In the genomic region with DNA sequence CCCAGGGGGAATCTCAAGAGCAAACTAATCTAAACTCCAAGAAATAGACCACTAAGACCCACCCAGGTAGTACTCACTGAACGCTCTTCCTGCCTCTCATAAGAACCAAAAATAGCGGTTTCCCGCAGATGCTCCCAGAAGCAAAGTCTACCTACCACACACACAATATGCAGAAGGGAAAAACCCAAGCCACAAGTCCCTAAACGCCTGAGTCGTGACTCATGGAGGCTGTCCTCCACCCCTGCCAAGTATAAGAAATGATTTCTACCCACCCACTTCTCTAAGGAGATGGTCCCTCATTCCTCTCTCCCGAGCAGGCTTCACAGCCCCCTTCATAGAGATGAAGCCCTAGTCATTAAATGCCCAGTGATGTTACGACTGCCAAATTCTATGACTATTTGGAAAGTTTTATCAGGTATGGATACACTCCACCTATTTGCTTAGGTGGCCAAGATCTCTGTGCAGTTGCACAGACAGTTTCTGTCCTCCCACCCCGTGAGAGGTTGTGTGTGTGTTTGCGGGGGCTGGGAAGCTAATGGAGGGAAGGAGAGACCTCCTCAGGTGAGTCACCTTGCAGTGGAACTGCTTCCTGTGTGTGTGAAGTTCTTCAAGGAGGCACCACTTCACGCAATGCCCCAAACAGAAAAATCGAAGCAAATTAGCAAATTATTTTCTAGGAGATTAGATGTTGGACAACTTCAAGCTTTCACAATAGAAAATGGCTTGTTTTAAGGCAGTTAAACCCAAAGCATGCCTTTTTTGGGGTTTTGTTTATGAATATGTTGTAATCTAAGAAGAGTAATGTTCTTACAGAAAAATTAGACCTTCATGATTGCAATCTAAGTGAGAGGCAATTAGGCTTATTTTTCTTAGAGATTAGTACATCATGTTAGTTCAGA, we compare ENCODE assay signal across 8 cellular contexts.
DNase-seq lines count a peak whose midpoint lies in the region; ATAC-seq and TF ChIP-seq lines count a peak whose summit lies in the region.

No MANE protein-coding gene starts in this region.

- ATAC-seq in GM18502 (IDR thresholded peaks at IDR 0.05; ENCODE audit: poor library complexity, unreplicated experiment) = peak; percentile 69
- peak; percentile 96 to 97 for ATAC-seq in activated naive CD4-positive, alpha-beta T cell treated with anti-CD3 and anti-CD28 coated beads, Interleukin-2, amount 50 U/mL, for 72 hours

- H3K36me3 Mint-ChIP-seq in activated naive CD4-positive, alpha-beta T cell treated with anti-CD3 and anti-CD28 coated beads, Interleukin-2, amount 50 U/mL, for 72 hours = no peaks in the 10 kb centered on the region

- H3K9me3 Mint-ChIP-seq in activated naive CD4-positive, alpha-beta T cell treated with anti-CD3 and anti-CD28 coated beads, Interleukin-2, amount 50 U/mL, for 72 hours = no peaks in the 10 kb centered on the region

- peak in 1 of 3 donors; percentile 70 for DNase-seq in Peyer's patch
- DNase-seq in activated naive CD4-positive, alpha-beta T cell treated with anti-CD3 and anti-CD28 coated beads, Interleukin-2, amount 50 U/mL, for 72 hours (ENCODE audit: low spot score in 2 of 2) = peak; percentile 62 to 76
- peak; percentile 74 for DNase-seq in right atrium auricular region (ENCODE audit: low spot score)
- DNase-seq in stimulated activated CD4-positive, alpha-beta T cell treated with anti-CD3 and anti-CD28 coated beads, Interleukin-12 subunit alpha, Interleukin-12 subunit beta, amount 100 ng/mL, for 4 hours = peak; percentile 52
- no peak for DNase-seq in NCI-H446 treated with DMSO at 0.1 percent for 48 hours (lab: John Stamatoyannopoulos, UW)
- no peak for DNase-seq in GM10266 (ENCODE audit: extremely low spot score)
- no peak for DNase-seq in DMS79 treated with DMSO at 0.1 percent for 48 hours (lab: John Stamatoyannopoulos, UW)

- TF ChIP-seq POLR2A in Peyer's patch (IDR thresholded peaks at IDR 0.05) = no peak

- peak overlapping the region; percentile 60 to 79 (median 75) for H3K27ac ChIP-seq in Peyer's patch
- peak overlapping the region; percentile 80 to 93 for H3K27ac ChIP-seq in right atrium auricular region

- no peak for TF ChIP-seq CTCF in Peyer's patch (IDR thresholded peaks at IDR 0.05)
- TF ChIP-seq CTCF in right atrium auricular region (IDR thresholded peaks at IDR 0.05) = no peak
- no peak for TF ChIP-seq CTCF in GM10266 (IDR thresholded peaks at IDR 0.05; ENCODE audit: control insufficient read depth, insufficient read depth, low read depth, missing control alignments)

- no peaks in the 10 kb centered on the region for H3K9me3 ChIP-seq in Peyer's patch
- H3K9me3 ChIP-seq in right atrium auricular region = no peaks in the 10 kb centered on the region

- H3K4me3 ChIP-seq in Peyer's patch = no peak overlapping the region
- H3K4me3 ChIP-seq in right atrium auricular region = no peak overlapping the region

- peaks cover 3 to 30% (median 8%) of the 10 kb centered on the region in 4 donors for H3K4me1 ChIP-seq in Peyer's patch
- peaks cover 0 to 29% of the 10 kb centered on the region in 2 donors for H3K4me1 ChIP-seq in right atrium auricular region

- H3K27me3 ChIP-seq in Peyer's patch = no peaks in the 10 kb centered on the region
- no peaks in the 10 kb centered on the region for H3K27me3 ChIP-seq in right atrium auricular region

- H3K36me3 ChIP-seq in Peyer's patch = no peaks in the 10 kb centered on the region
- H3K36me3 ChIP-seq in right atrium auricular region = no peaks in the 10 kb centered on the region

- peak overlapping the region; percentile 69 to 83 for H3K27ac Mint-ChIP-seq in activated naive CD4-positive, alpha-beta T cell treated with anti-CD3 and anti-CD28 coated beads, Interleukin-2, amount 50 U/mL, for 72 hours

Comparison
In these comparisons a context has a peak if more than half of its experiments do, and no peak if none do; other contexts are left out.
1. DNase-seq: peak in activated naive CD4-positive, alpha-beta T cell treated with anti-CD3 and anti-CD28 coated beads, Interleukin-2, amount 50 U/mL, for 72 hours (2 of 2), right atrium auricular region (single experiment) and stimulated activated CD4-positive, alpha-beta T cell treated with anti-CD3 and anti-CD28 coated beads, Interleukin-12 subunit alpha, Interleukin-12 subunit beta, amount 100 ng/mL, for 4 hours (single experiment); none in NCI-H446 treated with DMSO at 0.1 percent for 48 hours (single experiment), GM10266 (single experiment) and DMS79 treated with DMSO at 0.1 percent for 48 hours (single experiment).